In genomic region chr1:88401283-88401682, GRCh38 we compare ENCODE assay signal across 13 cellular contexts.
DNase-seq lines count a peak whose midpoint lies in the region; ATAC-seq and TF ChIP-seq lines count a peak whose summit lies in the region.
"Had no signal": no experiment of that assay in that cellular context is flagged by ENCODE, and none has a peak within 500 bp of the region (broad histone marks: within the 10 kb centered on the region; RNA-seq: fewer than 3 reads in every experiment).

No MANE protein-coding gene starts in this region.

- no peak overlapping the region for H2AFZ ChIP-seq in MM.1S (ENCODE audit: low read length)

- DNase-seq in GM13977 (ENCODE audit: low spot score) (peak; percentile 43), MM.1S (no peak), iPS-NIHi11 (ENCODE audit: low spot score) (no peak), NCI-H774 (lab: John Stamatoyannopoulos, UW) (no peak)
- DNase-seq in activated CD4-positive, CD25-positive, alpha-beta regulatory T cell (lab: John Stamatoyannopoulos, UW), result no peak
- DNase-seq: activated CD8-positive, alpha-beta memory T cell treated with anti-CD3 and anti-CD28 coated beads, Interleukin-2, amount 10 ng/mL, durations not matched to agents 7 days and 5 days; effector memory CD8-positive, alpha-beta T cell; ovary; T-helper 17 cell had no signal

- H3K4me3 ChIP-seq in MM.1S (ENCODE audit: low read length), result no peak overlapping the region
- H3K4me3 ChIP-seq: ovary had no signal

- H3K36me3 ChIP-seq in MM.1S (replicated peaks; ENCODE audit: insufficient read depth, low read length), result no peaks in the 10 kb centered on the region
- H3K36me3 ChIP-seq: ovary had no signal

- H3K4me1 ChIP-seq in MM.1S (ENCODE audit: low read length), result no peaks in the 10 kb centered on the region

- no peaks in the 10 kb centered on the region for H3K9me2 ChIP-seq in MM.1S (replicated peaks; ENCODE audit: insufficient read depth, low read length)

- no peaks in the 10 kb centered on the region for H3K79me2 ChIP-seq in MM.1S (ENCODE audit: low read length)

- H3K27ac ChIP-seq in MM.1S (ENCODE audit: low read length), result no peak overlapping the region
- H3K27ac ChIP-seq: HL-60, ovary had no signal

- H3K4me2 ChIP-seq in MM.1S (ENCODE audit: low read depth, low read length), result no peak overlapping the region

- TF ChIP-seq CTCF in GM13977 (IDR thresholded peaks at IDR 0.05; ENCODE audit: extremely low read depth, insufficient read depth, missing control alignments) (no peak), MM.1S (IDR thresholded peaks at IDR 0.05; ENCODE audit: low read length) (no peak)

- no peaks in the 10 kb centered on the region for H4K20me1 ChIP-seq in MM.1S (ENCODE audit: insufficient read depth, low read length)

- no peaks in the 10 kb centered on the region for H3K9me3 ChIP-seq in MM.1S (replicated peaks; ENCODE audit: insufficient read depth, low read length)
- H3K9me3 ChIP-seq: ovary had no signal

- ATAC-seq in GM19351 (IDR thresholded peaks at IDR 0.05; ENCODE audit: unreplicated experiment), result peak; percentile 88
- peak; percentile 84 for ATAC-seq in HG02642 (IDR thresholded peaks at IDR 0.05; ENCODE audit: poor library complexity, unreplicated experiment)
- peak; percentile 80 for ATAC-seq in HG03354 (IDR thresholded peaks at IDR 0.05; ENCODE audit: poor library complexity, severe bottlenecking, unreplicated experiment)
- ATAC-seq: activated CD8-positive, alpha-beta memory T cell treated with anti-CD3 and anti-CD28 coated beads, Interleukin-2, amount 10 ng/mL, durations not matched to agents 7 days and 5 days; effector memory CD8-positive, alpha-beta T cell; T-helper 17 cell had no signal

- no peak overlapping the region for H3K9ac ChIP-seq in MM.1S (ENCODE audit: low read length)

- no peaks in the 10 kb centered on the region for H3F3A ChIP-seq in MM.1S (ENCODE audit: insufficient read depth, low read length)

- in situ Hi-C loops in GM13977 (cut with MboI; ENCODE audit: low pct_unique_long_range_greater_than_20kb, low sequenced_read_pairs, unreplicated experiment), result no loop called here

- H3K27me3 ChIP-seq in MM.1S (replicated peaks; ENCODE audit: insufficient read depth, low read length), result no peaks in the 10 kb centered on the region
- H3K27me3 ChIP-seq: ovary had no signal
